In genomic region chr11:111944651-111945051, GRCh38 we compare ENCODE assay signal across 1 cellular context.
TF ChIP-seq lines count a peak whose summit lies in the region.

No MANE protein-coding gene starts in this region.

TF ChIP-seq in HEK293T, 16 proteins besides CTCF, POLR2A, EP300 and RAD21 (continued from another document):
- TF ChIP-seq PKNOX1 (IDR thresholded peaks at IDR 0.05) (no peak), CTBP1 (IDR thresholded peaks at IDR 0.05; ENCODE audit: borderline replicate concordance) (no peak), FOXA1 (IDR thresholded peaks at IDR 0.05) (no peak), ZNF384 (IDR thresholded peaks at IDR 0.05) (no peak), FOXK2 (IDR thresholded peaks at IDR 0.05) (no peak), NFRKB (IDR thresholded peaks at IDR 0.05) (no peak), LEF1 (IDR thresholded peaks at IDR 0.05; ENCODE audit: borderline replicate concordance) (no peak), BHLHE40 (IDR thresholded peaks at IDR 0.05; ENCODE audit: borderline replicate concordance) (no peak), ARNT (IDR thresholded peaks at IDR 0.05) (no peak), HDGF (IDR thresholded peaks at IDR 0.05; ENCODE audit: borderline replicate concordance) (no peak), SUZ12 (IDR thresholded peaks at IDR 0.05) (no peak), L3MBTL2 (conservative IDR thresholded peaks at IDR 0.05) (no peak), FOXM1 (IDR thresholded peaks at IDR 0.05; ENCODE audit: borderline replicate concordance) (no peak), ELF4 (IDR thresholded peaks at IDR 0.05) (no peak)
